In the genomic region with DNA sequence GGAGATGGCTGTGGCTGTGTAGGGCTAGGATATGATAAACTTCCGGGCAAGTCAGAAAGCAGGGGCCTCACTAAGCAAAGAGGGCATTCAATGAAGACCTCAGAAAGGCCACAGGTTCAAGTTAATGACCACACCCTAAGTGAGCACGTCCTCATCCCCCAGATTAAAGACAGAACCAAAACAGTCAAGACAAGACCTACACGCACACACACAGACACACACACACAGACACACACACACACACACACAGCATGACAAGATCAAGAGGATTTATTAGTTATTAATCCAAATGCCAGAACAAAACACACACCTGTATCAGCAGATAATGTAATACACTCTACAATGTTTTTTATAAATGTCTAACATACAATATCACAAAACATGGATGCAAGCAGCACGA, we compare ENCODE assay signal across 24 cellular contexts.
"Had no signal": no experiment of that assay in that cellular context is flagged by ENCODE, and none has a peak within 500 bp of the region (broad histone marks: within the 10 kb centered on the region; RNA-seq: fewer than 3 reads in every experiment).

No MANE protein-coding gene starts in this region.

- H3K27me3 ChIP-seq: colonic mucosa, esophagus squamous epithelium, gastrocnemius medialis, heart right ventricle, left lung had no signal

- DNase-seq: colonic mucosa; cortex of kidney; effector CD8-positive, alpha-beta T cell; effector memory CD8-positive, alpha-beta T cell; endodermal cell; erythroblast; esophagus squamous epithelium; foreskin fibroblast; foreskin melanocyte; gastrocnemius medialis; glutamatergic neuron; head of caudate nucleus; heart right ventricle; hippocampal formation; left cardiac atrium; left lung; left ventricle myocardium superior; lower lobe of right lung; mesenchymal stem cell; mucosa of descending colon had no signal

- H3K36me3 ChIP-seq: colonic mucosa, esophagus squamous epithelium, gastrocnemius medialis, heart right ventricle, left lung, lower lobe of right lung had no signal

- H3K4me3 ChIP-seq: colonic mucosa, esophagus squamous epithelium, gastrocnemius medialis, heart right ventricle, left lung, lower lobe of right lung, mucosa of descending colon had no signal

- H3K9me3 ChIP-seq: colonic mucosa, esophagus squamous epithelium, gastrocnemius medialis, heart right ventricle, left lung, lower lobe of right lung, mucosa of descending colon had no signal

- FAIRE-seq: endometrium, islet of Langerhans, keratinocyte had no signal

- H3K27ac ChIP-seq: colonic mucosa, epithelial cell of prostate, esophagus squamous epithelium, gastrocnemius medialis, heart right ventricle, left lung, lower lobe of right lung had no signal
